ENCODE assay signal across 8 cellular contexts in genomic region chr14:102795060-102795925, GRCh38. TPM values are rescaled to one million over a fixed set of nuclear protein-coding genes. Genes with fewer than 3 reads are reported as not detected.
DNase-seq lines count a peak whose midpoint lies in the region; ATAC-seq lines count a peak whose summit lies in the region.

No MANE protein-coding gene starts in this region.

- H3K36me3 Mint-ChIP-seq in activated naive CD4-positive, alpha-beta T cell treated with anti-CD3 and anti-CD28 coated beads for 36 hours (ENCODE audit: low read depth) = peaks cover 53% of the 10 kb centered on the region
- peaks cover 0 to 4% (median 3%) of the 10 kb centered on the region in 3 donors for H3K36me3 Mint-ChIP-seq in immature natural killer cell

- intact Hi-C loops in activated naive CD4-positive, alpha-beta T cell treated with anti-CD3 and anti-CD28 coated beads for 36 hours (cut with micrococcal nuclease) = loop anchor here (1.0 kb wide), 1 partner anchor 27 kb away; no protein-coding TSS in a partner anchor

- H3K4me1 Mint-ChIP-seq in activated naive CD4-positive, alpha-beta T cell treated with anti-CD3 and anti-CD28 coated beads for 36 hours (ENCODE audit: low read depth) = peaks cover 78% of the 10 kb centered on the region
- H3K4me1 Mint-ChIP-seq in immature natural killer cell = peaks cover 28 to 54% of the 10 kb centered on the region in 2 donors

- peaks cover 26% of the 10 kb centered on the region for H3K9me3 Mint-ChIP-seq in activated naive CD4-positive, alpha-beta T cell treated with anti-CD3 and anti-CD28 coated beads for 36 hours
- no peaks in the 10 kb centered on the region for H3K9me3 Mint-ChIP-seq in immature natural killer cell

- CTCF ChIA-PET in activated naive CD4-positive, alpha-beta T cell treated with anti-CD3 and anti-CD28 coated beads for 36 hours (lab: Charles Lee) = interaction anchor here (0.5 to 1.3 kb wide), 3 partner anchors 12 to 78 kb away, joined by 3 read pairs; no protein-coding TSS in a partner anchor

- no peak overlapping the region for H3K4me3 Mint-ChIP-seq in activated naive CD4-positive, alpha-beta T cell treated with anti-CD3 and anti-CD28 coated beads for 36 hours
- H3K4me3 Mint-ChIP-seq in immature natural killer cell = no peak overlapping the region

- peak; percentile 69 for ATAC-seq in stimulated activated naive CD8-positive, alpha-beta T cell treated with anti-CD3 and anti-CD28 coated beads, Interleukin-15, Interleukin-2, amounts not matched to agents 100 U/mL and 50 U/mL, for 24 hours
- no peak for ATAC-seq in HG02610 (IDR thresholded peaks at IDR 0.05; ENCODE audit: unreplicated experiment)

- DNase-seq in activated naive CD4-positive, alpha-beta T cell treated with anti-CD3 and anti-CD28 coated beads for 36 hours = peak; percentile 76
- no peak for DNase-seq in activated naive CD4-positive, alpha-beta T cell treated with anti-CD3 and anti-CD28 coated beads, Interleukin-2, amount 50 U/mL, for 16 hours
- DNase-seq in NCI-H2107 treated with DMSO at 0.1 percent for 48 hours (lab: John Stamatoyannopoulos, UW; ENCODE audit: unreplicated experiment) (peak; percentile 61), amniotic epithelial cell (ENCODE audit: low read depth) (peak; percentile 95), immature natural killer cell (peak in 1 of 3 donors; percentile 24), midbrain (lab: John Stamatoyannopoulos, UW) (no peak)
- no peak for DNase-seq in stimulated activated naive CD8-positive, alpha-beta T cell treated with anti-CD3 and anti-CD28 coated beads, Interleukin-15, Interleukin-2, amounts not matched to agents 100 U/mL and 50 U/mL, for 24 hours

- peak overlapping the region; percentile 65 for H3K27ac Mint-ChIP-seq in activated naive CD4-positive, alpha-beta T cell treated with anti-CD3 and anti-CD28 coated beads for 36 hours
- H3K27ac Mint-ChIP-seq in immature natural killer cell = peak overlapping the region; percentile 17 to 76 (median 59)

- H3K27me3 Mint-ChIP-seq in activated naive CD4-positive, alpha-beta T cell treated with anti-CD3 and anti-CD28 coated beads for 36 hours (ENCODE audit: low read depth) = no peaks in the 10 kb centered on the region
- H3K27me3 Mint-ChIP-seq in immature natural killer cell (ENCODE audit: low read depth in 3 of 3) = peaks cover 0 to 6% (median 4%) of the 10 kb centered on the region in 3 donors

RNA-seq across cellular contexts. Expression of gene TRAF3, which starts 18.0 kb away (rescaled TPM):
- 10 to 100 TPM; 74.4 to 76.8 TPM for total RNA-seq in activated naive CD4-positive, alpha-beta T cell treated with anti-CD3 and anti-CD28 coated beads for 36 hours
- polyA plus RNA-seq in immature natural killer cell = 10 to 100 TPM in 1 of 3 donors, 1 to 10 TPM in 2; 9.2 to 12.8 (median 9.3) TPM

Comparison
In these comparisons a context has a peak if more than half of its experiments do, and no peak if none do; other contexts are left out.
1. DNase-seq: peak in activated naive CD4-positive, alpha-beta T cell treated with anti-CD3 and anti-CD28 coated beads for 36 hours (single experiment), NCI-H2107 treated with DMSO at 0.1 percent for 48 hours (single experiment) and amniotic epithelial cell (single experiment); none in activated naive CD4-positive, alpha-beta T cell treated with anti-CD3 and anti-CD28 coated beads, Interleukin-2, amount 50 U/mL, for 16 hours (single experiment), stimulated activated naive CD8-positive, alpha-beta T cell treated with anti-CD3 and anti-CD28 coated beads, Interleukin-15, Interleukin-2, amounts not matched to agents 100 U/mL and 50 U/mL, for 24 hours (single experiment) and midbrain (single experiment).